ENCODE assay signal across 8 cellular contexts in genomic region chr17:8173871-8174322, GRCh38. TPM values are rescaled to one million over a fixed set of nuclear protein-coding genes. Genes with fewer than 3 reads are reported as not detected.
A peak's percentile ranks its signal among the peaks of the same experiment; 100 is the strongest.
DNase-seq lines count a peak whose midpoint lies in the region; ATAC-seq and TF ChIP-seq lines count a peak whose summit lies in the region.

No MANE protein-coding gene starts in this region.

- H3K36me3 Mint-ChIP-seq in MCF 10A (ENCODE audit: insufficient read depth, unreplicated experiment) (peaks cover 9% of the 10 kb centered on the region), mesothelial cell of epicardium (no peaks in the 10 kb centered on the region)

- H3K4me1 Mint-ChIP-seq in MCF 10A (ENCODE audit: insufficient read depth, unreplicated experiment) (peaks cover 27% of the 10 kb centered on the region), mesothelial cell of epicardium (peaks cover 34% of the 10 kb centered on the region)

- POLR2A ChIA-PET in MCF 10A (lab: Yijun Ruan, JAX) = interaction anchor here (0.6 to 7.6 kb wide), 29 partner anchors 9 to 904 kb away, joined by 3 to 148 read pairs (median 6); partner anchors contain the start of genes ALOXE3, BORCS6, CTC1 and HES7

- H3K9me3 Mint-ChIP-seq in MCF 10A (ENCODE audit: unreplicated experiment) (no peaks in the 10 kb centered on the region), mesothelial cell of epicardium (no peaks in the 10 kb centered on the region)

- peak overlapping the region; percentile 100 for H3K27ac Mint-ChIP-seq in MCF 10A (ENCODE audit: low read depth, unreplicated experiment)
- peak overlapping the region; percentile 100 for H3K27ac Mint-ChIP-seq in mesothelial cell of epicardium

- H3K4me3 Mint-ChIP-seq in MCF 10A (ENCODE audit: unreplicated experiment) = peak overlapping the region; percentile 91
- H3K4me3 Mint-ChIP-seq in mesothelial cell of epicardium = peak overlapping the region; percentile 83

- H3K27ac ChIP-seq in 22Rv1 = peak overlapping the region; percentile 95

- no peaks in the 10 kb centered on the region for H3K27me3 Mint-ChIP-seq in MCF 10A (ENCODE audit: insufficient read depth, unreplicated experiment)
- no peaks in the 10 kb centered on the region for H3K27me3 Mint-ChIP-seq in mesothelial cell of epicardium (ENCODE audit: low read depth)

- TF ChIP-seq CTCF in 22Rv1 (IDR thresholded peaks at IDR 0.05) (no peak), HFF-Myc (IDR thresholded peaks at IDR 0.05; ENCODE audit: low read depth, low read length, missing control alignments) (no peak), MCF 10A (IDR thresholded peaks at IDR 0.05; ENCODE audit: unreplicated experiment) (no peak), mesothelial cell of epicardium (IDR thresholded peaks at IDR 0.05; ENCODE audit: unreplicated experiment) (no peak)

- no TSS peak for BruUV-seq in MCF 10A (replicated peaks; lab: Mats Ljungman, UMichigan)

- peak overlapping the region; percentile 27 for H3K4me3 ChIP-seq in HFF-Myc (replicated peaks; ENCODE audit: low read depth, low read length)

- ATAC-seq in GM19455 (IDR thresholded peaks at IDR 0.05; ENCODE audit: unreplicated experiment) (no peak), HG02642 (IDR thresholded peaks at IDR 0.05; ENCODE audit: poor library complexity, unreplicated experiment) (no peak)

- intact Hi-C loops in MCF 10A (cut with micrococcal nuclease) = loop anchor here (1.0 kb wide), 2 partner anchors 13 to 55 kb away; no protein-coding TSS in a partner anchor

- CTCF ChIA-PET in MCF 10A (lab: Yijun Ruan, JAX) = interaction anchor here (0.6 to 0.7 kb wide), 2 partner anchors 54 to 115 kb away, joined by 3 to 8 read pairs; no protein-coding TSS in a partner anchor

- DNase-seq in HFF-Myc (ENCODE audit: extremely low read depth, low read depth) = no peak
- DNase-seq in MCF 10A (ENCODE audit: unreplicated experiment) = no peak
- DNase-seq in mesothelial cell of epicardium (ENCODE audit: low spot score in 2 of 2, unreplicated experiment in 2 of 2) = no peak
- DNase-seq in activated CD4-positive, CD25-positive, alpha-beta regulatory T cell treated with anti-CD3 and anti-CD28 coated beads, Interleukin-2, amount 50 U/mL, for 72 hours = no peak
- no peak for DNase-seq in anterior cingulate cortex (lab: John Stamatoyannopoulos, UW)

RNA-seq across cellular contexts. Expression of gene TMEM107, which starts 2.3 kb away (rescaled TPM):
- total RNA-seq in MCF 10A (2022) (7.6 and 8.4 TPM in 2 replicates), mesothelial cell of epicardium (22.0 to 23.2 TPM (median 22.6 TPM) in 3 replicates)

RNA-seq across cellular contexts. Expression of gene VAMP2, which starts 11.1 kb away (rescaled TPM):
- total RNA-seq in MCF 10A (2022) (37.7 and 42.8 TPM in 2 replicates), mesothelial cell of epicardium (51.3 to 55.3 TPM (median 54.8 TPM) in 3 replicates)

RNA-seq across cellular contexts. Expression of gene BORCS6, which starts 16.1 kb away (rescaled TPM):
- 3.9 and 4.4 TPM in 2 replicates for total RNA-seq in MCF 10A (2022)
- total RNA-seq in mesothelial cell of epicardium = 2.7 to 3.1 TPM (median 3.0 TPM) in 3 replicates

RNA-seq across cellular contexts. Expression of gene PER1, which starts 21.7 kb away (rescaled TPM):
- total RNA-seq in MCF 10A (2022) (165 and 190 TPM in 2 replicates), mesothelial cell of epicardium (55.2 to 70.2 TPM (median 58.0 TPM) in 3 replicates)

RNA-seq across cellular contexts. Expression of gene AURKB, which starts 36.5 kb away (rescaled TPM):
- total RNA-seq in MCF 10A (2022) = 11.7 and 33.6 TPM in 2 replicates
- 33.1 to 37.4 TPM (median 37.3 TPM) in 3 replicates for total RNA-seq in mesothelial cell of epicardium
